In the genomic region with DNA sequence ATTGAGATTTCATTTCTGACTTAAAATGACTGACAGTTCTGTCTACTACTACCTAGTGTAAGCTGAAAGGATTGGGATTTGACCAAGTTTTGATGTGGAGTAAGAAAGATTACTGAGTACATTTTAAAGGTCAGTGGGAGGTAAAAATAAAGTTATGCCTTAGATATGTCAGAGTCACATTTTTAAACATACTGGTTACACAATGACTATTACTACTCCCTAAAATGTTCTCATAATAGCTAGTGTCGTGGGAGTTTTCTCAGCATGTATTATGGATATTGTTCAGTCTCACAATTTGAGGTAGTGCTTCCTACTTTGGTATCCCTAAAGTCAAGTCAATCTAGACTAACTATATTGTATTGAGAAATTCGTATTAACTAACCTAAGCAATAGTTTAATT, we compare ENCODE assay signal across 20 cellular contexts.
A peak's percentile ranks its signal among the peaks of the same experiment; 100 is the strongest.
DNase-seq lines count a peak whose midpoint lies in the region.
"Had no signal": no experiment of that assay in that cellular context is flagged by ENCODE, and none has a peak within 500 bp of the region (broad histone marks: within the 10 kb centered on the region; RNA-seq: fewer than 3 reads in every experiment).

No MANE protein-coding gene starts in this region.

- no peaks in the 10 kb centered on the region for H3K27me3 ChIP-seq in adipocyte (replicated peaks; ENCODE audit: control insufficient read depth, insufficient read depth, low read length)
- H3K27me3 ChIP-seq: BE2C; BLaER1 treated with 17β-estradiol and CSF1 and Interleukin-3, amounts not matched to agents 10 nM and 100 nM had no signal

- H3K9me3 ChIP-seq in adipocyte (ENCODE audit: control insufficient read depth, low read length): no peaks in the 10 kb centered on the region
- H3K9me3 ChIP-seq: BE2C had no signal

- H3K36me3 ChIP-seq in adipocyte (ENCODE audit: control insufficient read depth, insufficient read depth, low read length, severe bottlenecking): no peaks in the 10 kb centered on the region
- H3K36me3 ChIP-seq: BE2C; BLaER1 treated with 17β-estradiol and CSF1 and Interleukin-3, amounts not matched to agents 10 nM and 100 nM had no signal

- DNase-seq in LHCN-M2 (ENCODE audit: low read depth) (peak; percentile 17), adipocyte (ENCODE audit: low read depth) (peak; percentile 15), fibroblast of peridontal ligament (ENCODE audit: extremely low read depth) (peak; percentile 7), iris pigment epithelial cell (ENCODE audit: low read depth) (peak; percentile 45), NCI-H1092 (lab: John Stamatoyannopoulos, UW) (no peak), AG08396 (ENCODE audit: low spot score) (no peak), H4 (ENCODE audit: low spot score) (no peak)
- DNase-seq in stimulated activated naive CD4-positive, alpha-beta T cell (lab: John Stamatoyannopoulos, UW): no peak
- DNase-seq: AML-193; BE2C; CD4-positive, alpha-beta T cell; CD8-positive, alpha-beta memory T cell; DMS 273 treated with DMSO at 0.1 percent for 48 hours; DMS79; EL; GDM1; GM23248; H9 had no signal

- H3K4me1 ChIP-seq in adipocyte (ENCODE audit: control insufficient read depth, insufficient read depth, low read length): peaks cover 8% of the 10 kb centered on the region
- H3K4me1 ChIP-seq: BE2C had no signal

- H3K9ac ChIP-seq in adipocyte (ENCODE audit: low read length): no peak overlapping the region
- H3K9ac ChIP-seq: BLaER1 treated with 17β-estradiol and CSF1 and Interleukin-3, amounts not matched to agents 10 nM and 100 nM; GM23248 had no signal

- no peak overlapping the region for H3K4me3 ChIP-seq in adipocyte (ENCODE audit: low read length)
- H3K4me3 ChIP-seq: BLaER1 treated with 17β-estradiol and CSF1 and Interleukin-3, amounts not matched to agents 10 nM and 100 nM; GM12878; GM23248 had no signal

Comparison
In these comparisons a context has a peak if more than half of its experiments do, and no peak if none do; other contexts are left out.
1. DNase-seq: peak in LHCN-M2 (single experiment), adipocyte (single experiment), fibroblast of peridontal ligament (single experiment) and iris pigment epithelial cell (single experiment); none in NCI-H1092 (single experiment), AG08396 (single experiment), H4 (single experiment) and stimulated activated naive CD4-positive, alpha-beta T cell (0 of 6).